8 cellular contexts compared by ENCODE assay signal in the genomic region with DNA sequence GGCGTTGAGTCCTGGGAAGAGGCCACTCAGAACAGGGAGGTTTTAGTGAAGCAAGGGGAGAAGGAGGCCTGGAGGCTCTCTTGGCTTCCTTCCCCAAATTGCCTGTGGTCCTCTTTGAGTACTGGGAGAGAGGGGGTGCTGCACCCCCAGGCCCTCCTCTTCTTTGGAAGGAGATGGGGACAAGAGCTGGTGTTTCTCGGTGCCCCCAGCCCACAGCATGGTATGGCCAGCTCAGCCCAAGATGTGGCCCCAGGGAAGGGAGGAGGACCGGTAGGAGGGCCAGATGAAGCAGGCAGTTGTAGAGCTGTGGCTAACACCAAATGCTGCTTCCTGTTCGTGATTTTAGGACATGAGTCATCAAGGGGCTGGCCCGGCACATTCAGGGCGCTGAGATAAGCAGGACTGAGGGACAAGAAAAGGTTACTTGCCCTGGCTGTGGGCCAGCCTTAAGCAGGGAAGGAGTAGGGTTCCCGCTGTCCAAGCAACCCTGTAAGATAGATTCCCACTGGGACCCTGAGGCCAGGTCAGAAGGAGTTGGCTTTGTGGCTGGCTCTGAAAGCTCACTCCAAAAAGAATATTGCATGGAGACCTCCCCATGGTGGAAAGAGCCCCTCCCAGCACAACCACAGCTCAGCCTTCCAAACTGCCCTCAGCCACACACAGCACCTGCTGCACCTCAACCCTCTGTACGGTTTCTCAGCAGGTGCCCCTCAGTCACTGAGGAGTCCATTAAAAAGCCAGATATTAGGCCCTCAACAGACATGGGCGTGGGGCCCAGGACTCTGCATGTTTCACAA. TPM values are rescaled to one million over a fixed set of nuclear protein-coding genes. Genes with fewer than 3 reads are reported as not detected.
DNase-seq lines count a peak whose midpoint lies in the region; ATAC-seq and TF ChIP-seq lines count a peak whose summit lies in the region.

No MANE protein-coding gene starts in this region.

- DNase-seq in AML-193 (lab: John Stamatoyannopoulos, UW) (peak; percentile 85 to 87), SKM-1 (lab: John Stamatoyannopoulos, UW; ENCODE audit: unreplicated experiment) (peak; percentile 97), adipocyte (ENCODE audit: low read depth) (peak; percentile 83), hepatocyte (ENCODE audit: low spot score) (peak; percentile 62), middle frontal gyrus (ENCODE audit: extremely low spot score, low spot score) (no peak)
- DNase-seq in stimulated activated CD4-positive, alpha-beta T cell treated with anti-CD3 and anti-CD28 coated beads, Interleukin-15, amount 100 ng/mL, for 24 hours = peak; percentile 87

- no peaks in the 10 kb centered on the region for H4K20me1 ChIP-seq in hepatocyte (ENCODE audit: insufficient read depth, poor library complexity, severe bottlenecking)

- no peak overlapping the region for H2AFZ ChIP-seq in hepatocyte

- H3K27ac ChIP-seq in hepatocyte = no peak overlapping the region

- no peaks in the 10 kb centered on the region for H3K9me2 ChIP-seq in hepatocyte (replicated peaks; ENCODE audit: insufficient read depth)

- TF ChIP-seq POLR2A in GM19099 (IDR thresholded peaks at IDR 0.05; ENCODE audit: extremely low read depth, insufficient read length, low read depth) = peak; percentile 60

- peak overlapping the region; percentile 21 for H3K9ac ChIP-seq in adipocyte (ENCODE audit: low read length)

- H3K9me3 ChIP-seq in adipocyte (ENCODE audit: control insufficient read depth, low read length) (no peaks in the 10 kb centered on the region), hepatocyte (ENCODE audit: low read depth) (no peaks in the 10 kb centered on the region)

- no peak for TF ChIP-seq CTCF in hepatocyte (IDR thresholded peaks at IDR 0.05; ENCODE audit: poor library complexity)

- WGBS in hepatocyte (ENCODE audit: low lambda C conversion rate, missing lambda C conversion rate) = 50% methylated on average over 9 of the region's 9 CpGs

- H3K4me3 ChIP-seq in adipocyte (ENCODE audit: low read length) = no peak overlapping the region
- no peak overlapping the region for H3K4me3 ChIP-seq in hepatocyte

- no peaks in the 10 kb centered on the region for H3K36me3 ChIP-seq in adipocyte (ENCODE audit: control insufficient read depth, insufficient read depth, low read length, severe bottlenecking)
- no peaks in the 10 kb centered on the region for H3K36me3 ChIP-seq in hepatocyte (replicated peaks; ENCODE audit: insufficient read depth, low read depth)

- peak; percentile 71 for ATAC-seq in HG03342 (IDR thresholded peaks at IDR 0.05; ENCODE audit: unreplicated experiment)

- H3K4me2 ChIP-seq in hepatocyte = no peak overlapping the region

- H3K79me2 ChIP-seq in hepatocyte = no peaks in the 10 kb centered on the region

- H3K4me1 ChIP-seq in adipocyte (ENCODE audit: control insufficient read depth, insufficient read depth, low read length) (peaks cover 17% of the 10 kb centered on the region), hepatocyte (ENCODE audit: insufficient read depth) (peaks cover 17% of the 10 kb centered on the region)

- no peaks in the 10 kb centered on the region for H3K27me3 ChIP-seq in adipocyte (replicated peaks; ENCODE audit: control insufficient read depth, insufficient read depth, low read length)
- H3K27me3 ChIP-seq in hepatocyte = no peaks in the 10 kb centered on the region

RNA-seq across cellular contexts. Expression of a gene that starts 4.9 kb away (rescaled TPM):
- 4.1 and 13.4 TPM in 2 replicates for total RNA-seq in hepatocyte
- 3.0 and 4.3 TPM in 2 replicates for polyA plus RNA-seq in hepatocyte
